Comparison of ENCODE assay signal across 13 cellular contexts in genomic region chr14:89336338-89336737, GRCh38.
DNase-seq lines count a peak whose midpoint lies in the region; ATAC-seq and TF ChIP-seq lines count a peak whose summit lies in the region.
"Had no signal": no experiment of that assay in that cellular context is flagged by ENCODE, and none has a peak within 500 bp of the region (broad histone marks: within the 10 kb centered on the region; RNA-seq: fewer than 3 reads in every experiment).

No MANE protein-coding gene starts in this region.

- TF ChIP-seq CTCF in HEK293 (tag by site-specific recombination; IDR thresholded peaks at IDR 0.05): no peak
- TF ChIP-seq CTCF in WERI-Rb-1 (IDR thresholded peaks at IDR 0.05; ENCODE audit: low read depth, low read length): peak; percentile 34; the same call in 1 of the 2 replicates
- TF ChIP-seq CTCF in CD14-positive monocyte (IDR thresholded peaks at IDR 0.05): no peak

- H3K27ac Mint-ChIP-seq in activated naive CD8-positive, alpha-beta T cell: peak overlapping the region; percentile 41
- no peak overlapping the region for H3K27ac Mint-ChIP-seq in activated naive CD8-positive, alpha-beta T cell treated with anti-CD3 and anti-CD28 coated beads for 36 hours
- peak overlapping the region in 3 of 7 donors; percentile 19 to 53 (median 50) for H3K27ac Mint-ChIP-seq in CD14-positive monocyte

- no peaks in the 10 kb centered on the region for H3K27me3 ChIP-seq in WERI-Rb-1 (ENCODE audit: insufficient read depth, low read depth, severe bottlenecking)
- H3K27me3 ChIP-seq in subcutaneous abdominal adipose tissue (ENCODE audit: control insufficient read depth in 5 of 5, insufficient read depth in 4 of 5, low read length in 5 of 5): no peaks in the 10 kb centered on the region
- H3K27me3 ChIP-seq in aorta (ENCODE audit: control insufficient read depth in 1 of 2, insufficient read depth in 2 of 2, low read length in 1 of 2): no peaks in the 10 kb centered on the region

- no peaks in the 10 kb centered on the region for H3K9me3 ChIP-seq in HEK293 (ENCODE audit: control insufficient read depth, insufficient read depth, low read depth, low read length)
- no peaks in the 10 kb centered on the region for H3K9me3 ChIP-seq in WERI-Rb-1 (ENCODE audit: severe bottlenecking)
- H3K9me3 ChIP-seq in subcutaneous abdominal adipose tissue (ENCODE audit: control insufficient read depth in 5 of 5, low read length in 5 of 5): no peaks in the 10 kb centered on the region
- no peaks in the 10 kb centered on the region for H3K9me3 ChIP-seq in aorta (ENCODE audit: control insufficient read depth, low read length)

- H3K4me1 ChIP-seq in HEK293 (ENCODE audit: control insufficient read depth, insufficient read depth, low read length) (peaks cover 15% of the 10 kb centered on the region), subcutaneous abdominal adipose tissue (ENCODE audit: control insufficient read depth in 5 of 5, insufficient read depth in 5 of 5, low read length in 5 of 5) (peaks cover 12 to 45% (median 43%) of the 10 kb centered on the region in 5 donors), aorta (ENCODE audit: control insufficient read depth in 1 of 2, insufficient read depth in 2 of 2, low read length in 2 of 2) (peaks cover 2 to 4% of the 10 kb centered on the region in 2 donors)

- no peaks in the 10 kb centered on the region for H3K27me3 Mint-ChIP-seq in activated naive CD8-positive, alpha-beta T cell
- H3K27me3 Mint-ChIP-seq in activated naive CD8-positive, alpha-beta T cell treated with anti-CD3 and anti-CD28 coated beads for 36 hours: no peaks in the 10 kb centered on the region
- H3K27me3 Mint-ChIP-seq in CD14-positive monocyte (ENCODE audit: low read depth in 3 of 3): no peaks in the 10 kb centered on the region

- H3K4me3 ChIP-seq in HEK293 (ENCODE audit: low read depth, low read length) (no peak overlapping the region), WERI-Rb-1 (ENCODE audit: low read depth, low read length) (no peak overlapping the region), subcutaneous abdominal adipose tissue (ENCODE audit: low read depth in 1 of 5, low read length in 5 of 5) (no peak overlapping the region), aorta (ENCODE audit: low read length in 2 of 2) (no peak overlapping the region)
- H3K4me3 ChIP-seq: smooth muscle cell had no signal

- no peak overlapping the region for H3K9ac ChIP-seq in subcutaneous abdominal adipose tissue (ENCODE audit: low read length in 5 of 5)

- no peaks in the 10 kb centered on the region for H3K36me3 ChIP-seq in HEK293 (ENCODE audit: control insufficient read depth in 2 of 2, insufficient read depth in 1 of 2, low read length in 2 of 2)
- no peaks in the 10 kb centered on the region for H3K36me3 ChIP-seq in WERI-Rb-1
- no peaks in the 10 kb centered on the region for H3K36me3 ChIP-seq in subcutaneous abdominal adipose tissue (ENCODE audit: control insufficient read depth in 5 of 5, insufficient read depth in 5 of 5, low read length in 5 of 5)
- H3K36me3 ChIP-seq in aorta (ENCODE audit: control insufficient read depth in 1 of 2, insufficient read depth in 2 of 2, low read length in 1 of 2): no peaks in the 10 kb centered on the region

- POLR2A ChIA-PET in HEK293 (lab: Yijun Ruan, JAX): no interaction called here

- no peak for DNase-seq in activated naive CD8-positive, alpha-beta T cell treated with anti-CD3 and anti-CD28 coated beads for 36 hours
- DNase-seq in WERI-Rb-1 (peak; percentile 36), CD14-positive monocyte (ENCODE audit: low spot score) (no peak), aorta (no peak), dedifferentiated amniotic fluid mesenchymal stem cell (ENCODE audit: extremely low spot score) (no peak)
- DNase-seq: KG1; NCI-H526 treated with DMSO at 0.1 percent for 48 hours; stimulated activated naive CD4-positive, alpha-beta T cell; T-helper 9 cell had no signal

- no peak overlapping the region for H3K27ac ChIP-seq in HEK293 (ENCODE audit: extremely low read depth, low read depth, low read length)
- H3K27ac ChIP-seq in WERI-Rb-1: no peak overlapping the region
- H3K27ac ChIP-seq in subcutaneous abdominal adipose tissue (ENCODE audit: low read depth, low read length): peak overlapping the region; percentile 74
- H3K27ac ChIP-seq in aorta (ENCODE audit: low read depth in 1 of 2, low read length in 2 of 2): peak overlapping the region in 1 of 2 donors; percentile 28

- intact Hi-C loops in CD14-positive monocyte (cut with micrococcal nuclease): no loop called here
- intact Hi-C loops in aorta (cut with DNase I): no loop called here

- H3K9me3 Mint-ChIP-seq in activated naive CD8-positive, alpha-beta T cell (ENCODE audit: low read depth): no peaks in the 10 kb centered on the region
- H3K9me3 Mint-ChIP-seq in activated naive CD8-positive, alpha-beta T cell treated with anti-CD3 and anti-CD28 coated beads for 36 hours: peaks cover 1% of the 10 kb centered on the region
- H3K9me3 Mint-ChIP-seq in CD14-positive monocyte: peaks cover 0 to 3% (median 0%) of the 10 kb centered on the region in 7 donors

- CTCF ChIA-PET in HEK293 (lab: Yijun Ruan, JAX): interaction anchor here (0.7 kb wide), 1 partner anchor 435 kb away, joined by 3 read pairs; no protein-coding TSS in a partner anchor

- H3K4me1 Mint-ChIP-seq in activated naive CD8-positive, alpha-beta T cell (ENCODE audit: low read depth): peaks cover 42% of the 10 kb centered on the region
- peaks cover 35% of the 10 kb centered on the region for H3K4me1 Mint-ChIP-seq in activated naive CD8-positive, alpha-beta T cell treated with anti-CD3 and anti-CD28 coated beads for 36 hours
- H3K4me1 Mint-ChIP-seq in CD14-positive monocyte: peaks cover 39% of the 10 kb centered on the region

- H3K4me3 Mint-ChIP-seq in activated naive CD8-positive, alpha-beta T cell: no peak overlapping the region
- H3K4me3 Mint-ChIP-seq in activated naive CD8-positive, alpha-beta T cell treated with anti-CD3 and anti-CD28 coated beads for 36 hours: no peak overlapping the region
- H3K4me3 Mint-ChIP-seq in CD14-positive monocyte: no peak overlapping the region

- no peak for ATAC-seq in aorta (ENCODE audit: low FRiP score)

- 88 to 90% methylated on average over 3 of the region's 3 CpGs for WGBS in aorta, 2 donors

- peaks cover 15% of the 10 kb centered on the region for H3K36me3 Mint-ChIP-seq in activated naive CD8-positive, alpha-beta T cell
- H3K36me3 Mint-ChIP-seq in activated naive CD8-positive, alpha-beta T cell treated with anti-CD3 and anti-CD28 coated beads for 36 hours: peaks cover 30% of the 10 kb centered on the region
- H3K36me3 Mint-ChIP-seq in CD14-positive monocyte: peaks cover 16 to 35% of the 10 kb centered on the region in 2 donors

TF ChIP-seq in HEK293, 187 proteins besides CTCF, POLR2A, EP300 and RAD21:
- TF ChIP-seq ZNF133 (tag by site-specific recombination; IDR thresholded peaks at IDR 0.05) (no peak), PRDM1 (tag by site-specific recombination; IDR thresholded peaks at IDR 0.05) (peak; percentile 71)
TF ChIP-seq in HEK293: peak in this region for 1.
